Comparison of ENCODE assay signal across 1 cellular context in the genomic region with DNA sequence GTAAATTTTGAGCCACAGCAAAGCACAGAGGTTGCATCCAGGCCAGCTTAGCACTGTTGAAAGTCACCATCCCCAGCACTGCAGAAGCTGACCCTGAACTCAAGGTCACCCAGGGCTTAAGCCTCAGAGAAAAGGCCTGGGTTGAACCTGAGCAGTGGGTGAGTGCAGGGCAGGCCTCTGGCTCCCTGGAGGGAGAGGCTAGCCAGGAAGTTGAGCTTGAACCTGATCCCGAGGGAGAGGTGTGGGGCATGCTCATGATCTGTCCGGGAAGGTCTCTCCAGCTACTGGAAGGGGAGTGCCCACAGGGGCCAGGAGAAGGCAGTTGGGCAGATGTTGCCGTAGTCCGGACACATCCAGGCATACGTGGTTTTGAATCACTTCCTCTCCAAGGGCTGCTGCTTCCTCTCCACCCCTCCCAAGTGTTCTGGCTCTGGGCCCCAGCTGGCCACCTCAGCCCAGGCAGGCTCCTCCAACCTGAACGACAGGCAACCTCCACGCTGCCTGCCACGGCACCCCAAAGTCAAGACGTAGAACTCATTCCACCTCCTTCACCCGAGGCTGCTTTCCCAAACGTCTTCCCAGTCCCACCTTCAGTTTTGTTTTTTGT.
TF ChIP-seq lines count a peak whose summit lies in the region.

No MANE protein-coding gene starts in this region.

TF ChIP-seq in HepG2, 621 proteins besides CTCF, POLR2A, EP300 and RAD21 (continued from another document and continues in another):
- TF ChIP-seq, protein P1, sequence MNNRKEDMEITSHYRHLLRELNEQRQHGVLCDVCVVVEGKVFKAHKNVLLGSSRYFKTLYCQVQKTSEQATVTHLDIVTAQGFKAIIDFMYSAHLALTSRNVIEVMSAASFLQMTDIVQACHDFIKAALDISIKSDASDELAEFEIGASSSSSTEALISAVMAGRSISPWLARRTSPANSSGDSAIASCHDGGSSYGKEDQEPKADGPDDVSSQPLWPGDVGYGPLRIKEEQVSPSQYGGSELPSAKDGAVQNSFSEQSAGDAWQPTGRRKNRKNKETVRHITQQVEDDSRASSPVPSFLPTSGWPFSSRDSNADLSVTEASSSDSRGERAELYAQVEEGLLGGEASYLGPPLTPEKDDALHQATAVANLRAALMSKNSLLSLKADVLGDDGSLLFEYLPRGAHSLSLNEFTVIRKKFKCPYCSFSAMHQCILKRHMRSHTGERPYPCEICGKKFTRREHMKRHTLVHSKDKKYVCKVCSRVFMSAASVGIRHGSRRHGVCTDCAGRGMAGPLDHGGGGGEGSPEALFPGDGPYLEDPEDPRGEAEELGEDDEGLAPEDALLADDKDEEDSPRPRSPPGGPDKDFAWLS (CRISPR knock-in tag; IDR thresholded peaks at IDR 0.05; ENCODE audit: borderline replicate concordance), result peak; percentile 74; the same call in 1 of the 2 replicates
- TF ChIP-seq SMAD1 (CRISPR knock-in tag; IDR thresholded peaks at IDR 0.05; ENCODE audit: borderline replicate concordance, low read depth) (peak; percentile 59; the same call in 1 of the 2 replicates), NKX3-1 (CRISPR knock-in tag; IDR thresholded peaks at IDR 0.05) (0 out of 2 replicates have a peak, but pooled peaks have one; percentile 57), NCOA1 (CRISPR knock-in tag; IDR thresholded peaks at IDR 0.05) (no peak), RXRA (CRISPR knock-in tag; IDR thresholded peaks at IDR 0.05) (peak; percentile 100), ZNF558 (CRISPR knock-in tag; IDR thresholded peaks at IDR 0.05; ENCODE audit: borderline replicate concordance) (peak; percentile 76; the same call in 1 of the 2 replicates), HCFC1 (IDR thresholded peaks at IDR 0.05; ENCODE audit: low read depth, low read length) (no peak), STAG1 (CRISPR knock-in tag; IDR thresholded peaks at IDR 0.05) (peak; percentile 49; the same call in 1 of the 2 replicates), GZF1 (CRISPR knock-in tag; IDR thresholded peaks at IDR 0.05) (no peak), ZNF883 (CRISPR knock-in tag; IDR thresholded peaks at IDR 0.05; ENCODE audit: not compliant biosample characterization) (peak; percentile 89), RFX1 (IDR thresholded peaks at IDR 0.05) (no peak), ATAD3A (CRISPR knock-in tag; IDR thresholded peaks at IDR 0.05) (no peak), EZH2 (conservative IDR thresholded peaks at IDR 0.05; ENCODE audit: low read depth, low read length) (no peak), TEAD3 (CRISPR knock-in tag; optimal IDR thresholded peaks at IDR 0.05; ENCODE audit: borderline replicate concordance) (peak; percentile 87), KMT2A (CRISPR knock-in tag; IDR thresholded peaks at IDR 0.05) (peak; percentile 79; the same call in 1 of the 2 replicates), KAT7 (CRISPR knock-in tag; IDR thresholded peaks at IDR 0.05; ENCODE audit: borderline replicate concordance) (0 out of 2 replicates have a peak, but pooled peaks have one; percentile 46), NR2F6 (IDR thresholded peaks at IDR 0.05) (peak; percentile 94), NR2F6 (CRISPR knock-in tag; IDR thresholded peaks at IDR 0.05) (peak; percentile 98), SRY (CRISPR knock-in tag; IDR thresholded peaks at IDR 0.05) (0 out of 2 replicates have a peak, but pooled peaks have one; percentile 70), ISX (CRISPR knock-in tag; conservative IDR thresholded peaks at IDR 0.05) (0 out of 2 replicates have a peak, but pooled peaks have one; percentile 28), ZFX (CRISPR knock-in tag; IDR thresholded peaks at IDR 0.05; ENCODE audit: low read depth) (peak; percentile 95), MEF2D (CRISPR knock-in tag; IDR thresholded peaks at IDR 0.05) (peak; percentile 90), SIN3B (IDR thresholded peaks at IDR 0.05; ENCODE audit: low read length) (0 out of 2 replicates have a peak, but pooled peaks have one; percentile 36), HNRNPL (IDR thresholded peaks at IDR 0.05; ENCODE audit: low read depth, low read length) (peak; percentile 61; the same call in 1 of the 2 replicates), FOXJ3 (CRISPR knock-in tag; IDR thresholded peaks at IDR 0.05; ENCODE audit: borderline replicate concordance) (peak; percentile 75; the same call in 1 of the 2 replicates), MBNL3 (CRISPR knock-in tag; conservative IDR thresholded peaks at IDR 0.05) (no peak), MLLT10 (CRISPR knock-in tag; IDR thresholded peaks at IDR 0.05) (no peak), ZNF703 (CRISPR knock-in tag; IDR thresholded peaks at IDR 0.05; ENCODE audit: borderline replicate concordance) (no peak), RFXANK (CRISPR knock-in tag; IDR thresholded peaks at IDR 0.05) (peak; percentile 85; the same call in 1 of the 2 replicates), ZZZ3 (CRISPR knock-in tag; IDR thresholded peaks at IDR 0.05; ENCODE audit: borderline replicate concordance) (peak; percentile 55; the same call in 1 of the 2 replicates), MTA3 (CRISPR knock-in tag; IDR thresholded peaks at IDR 0.05) (no peak), SMYD3 (CRISPR knock-in tag; IDR thresholded peaks at IDR 0.05) (peak; percentile 92; the same call in 1 of the 2 replicates), ZNF260 (CRISPR knock-in tag; IDR thresholded peaks at IDR 0.05; ENCODE audit: borderline replicate concordance, low read depth) (no peak; the same call in 1 of the 2 replicates), ZNF136 (CRISPR knock-in tag; IDR thresholded peaks at IDR 0.05; ENCODE audit: low read depth) (peak; percentile 99), FOXK2 (IDR thresholded peaks at IDR 0.05) (no peak), ESRRA (CRISPR knock-in tag; IDR thresholded peaks at IDR 0.05; ENCODE audit: low read depth) (peak; percentile 99), FOXA1 (IDR thresholded peaks at IDR 0.05) (no peak), FOXA1 (CRISPR knock-in tag; IDR thresholded peaks at IDR 0.05) (peak; percentile 18), SOX5 (CRISPR knock-in tag; IDR thresholded peaks at IDR 0.05; ENCODE audit: borderline replicate concordance) (peak; percentile 81), TAF15 (IDR thresholded peaks at IDR 0.05; ENCODE audit: low read depth, low read length, poor library complexity, severe bottlenecking) (no peak), MATR3 (CRISPR knock-in tag; IDR thresholded peaks at IDR 0.05) (no peak)
- TF ChIP-seq, protein P2, sequence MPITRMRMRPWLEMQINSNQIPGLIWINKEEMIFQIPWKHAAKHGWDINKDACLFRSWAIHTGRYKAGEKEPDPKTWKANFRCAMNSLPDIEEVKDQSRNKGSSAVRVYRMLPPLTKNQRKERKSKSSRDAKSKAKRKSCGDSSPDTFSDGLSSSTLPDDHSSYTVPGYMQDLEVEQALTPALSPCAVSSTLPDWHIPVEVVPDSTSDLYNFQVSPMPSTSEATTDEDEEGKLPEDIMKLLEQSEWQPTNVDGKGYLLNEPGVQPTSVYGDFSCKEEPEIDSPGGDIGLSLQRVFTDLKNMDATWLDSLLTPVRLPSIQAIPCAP (CRISPR knock-in tag; IDR thresholded peaks at IDR 0.05; ENCODE audit: low read depth), result no peak
- TF ChIP-seq, protein P3, sequence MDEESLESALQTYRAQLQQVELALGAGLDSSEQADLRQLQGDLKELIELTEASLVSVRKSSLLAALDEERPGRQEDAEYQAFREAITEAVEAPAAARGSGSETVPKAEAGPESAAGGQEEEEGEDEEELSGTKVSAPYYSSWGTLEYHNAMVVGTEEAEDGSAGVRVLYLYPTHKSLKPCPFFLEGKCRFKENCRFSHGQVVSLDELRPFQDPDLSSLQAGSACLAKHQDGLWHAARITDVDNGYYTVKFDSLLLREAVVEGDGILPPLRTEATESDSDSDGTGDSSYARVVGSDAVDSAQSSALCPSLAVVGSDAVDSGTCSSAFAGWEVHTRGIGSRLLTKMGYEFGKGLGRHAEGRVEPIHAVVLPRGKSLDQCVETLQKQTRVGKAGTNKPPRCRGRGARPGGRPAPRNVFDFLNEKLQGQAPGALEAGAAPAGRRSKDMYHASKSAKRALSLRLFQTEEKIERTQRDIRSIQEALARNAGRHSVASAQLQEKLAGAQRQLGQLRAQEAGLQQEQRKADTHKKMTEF (CRISPR knock-in tag; IDR thresholded peaks at IDR 0.05), result peak; percentile 92
- TF ChIP-seq, protein P4, sequence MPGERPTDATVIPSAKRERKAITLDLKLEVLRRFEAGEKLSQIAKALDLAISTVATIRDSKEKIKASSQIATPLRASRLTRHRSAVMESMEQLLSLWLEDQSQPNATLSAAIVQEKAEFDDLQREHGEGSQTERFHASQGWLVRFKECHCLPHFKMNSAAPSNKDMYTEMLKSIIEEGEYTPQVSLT (CRISPR knock-in tag; IDR thresholded peaks at IDR 0.05; ENCODE audit: borderline replicate concordance, low read depth), result no peak
- TF ChIP-seq, protein P5, sequence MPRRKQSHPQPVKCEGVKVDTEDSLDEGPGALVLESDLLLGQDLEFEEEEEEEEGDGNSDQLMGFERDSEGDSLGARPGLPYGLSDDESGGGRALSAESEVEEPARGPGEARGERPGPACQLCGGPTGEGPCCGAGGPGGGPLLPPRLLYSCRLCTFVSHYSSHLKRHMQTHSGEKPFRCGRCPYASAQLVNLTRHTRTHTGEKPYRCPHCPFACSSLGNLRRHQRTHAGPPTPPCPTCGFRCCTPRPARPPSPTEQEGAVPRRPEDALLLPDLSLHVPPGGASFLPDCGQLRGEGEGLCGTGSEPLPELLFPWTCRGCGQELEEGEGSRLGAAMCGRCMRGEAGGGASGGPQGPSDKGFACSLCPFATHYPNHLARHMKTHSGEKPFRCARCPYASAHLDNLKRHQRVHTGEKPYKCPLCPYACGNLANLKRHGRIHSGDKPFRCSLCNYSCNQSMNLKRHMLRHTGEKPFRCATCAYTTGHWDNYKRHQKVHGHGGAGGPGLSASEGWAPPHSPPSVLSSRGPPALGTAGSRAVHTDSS (CRISPR knock-in tag; conservative IDR thresholded peaks at IDR 0.05), result no peak; the same call in 1 of the 2 replicates
- TF ChIP-seq, protein P6, sequence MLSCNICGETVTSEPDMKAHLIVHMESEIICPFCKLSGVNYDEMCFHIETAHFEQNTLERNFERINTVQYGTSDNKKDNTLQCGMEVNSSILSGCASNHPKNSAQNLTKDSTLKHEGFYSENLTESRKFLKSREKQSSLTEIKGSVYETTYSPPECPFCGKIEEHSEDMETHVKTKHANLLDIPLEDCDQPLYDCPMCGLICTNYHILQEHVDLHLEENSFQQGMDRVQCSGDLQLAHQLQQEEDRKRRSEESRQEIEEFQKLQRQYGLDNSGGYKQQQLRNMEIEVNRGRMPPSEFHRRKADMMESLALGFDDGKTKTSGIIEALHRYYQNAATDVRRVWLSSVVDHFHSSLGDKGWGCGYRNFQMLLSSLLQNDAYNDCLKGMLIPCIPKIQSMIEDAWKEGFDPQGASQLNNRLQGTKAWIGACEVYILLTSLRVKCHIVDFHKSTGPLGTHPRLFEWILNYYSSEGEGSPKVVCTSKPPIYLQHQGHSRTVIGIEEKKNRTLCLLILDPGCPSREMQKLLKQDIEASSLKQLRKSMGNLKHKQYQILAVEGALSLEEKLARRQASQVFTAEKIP (CRISPR knock-in tag; IDR thresholded peaks at IDR 0.05; ENCODE audit: borderline replicate concordance), result 0 out of 2 replicates have a peak, but pooled peaks have one; percentile 33
- TF ChIP-seq, protein P7, sequence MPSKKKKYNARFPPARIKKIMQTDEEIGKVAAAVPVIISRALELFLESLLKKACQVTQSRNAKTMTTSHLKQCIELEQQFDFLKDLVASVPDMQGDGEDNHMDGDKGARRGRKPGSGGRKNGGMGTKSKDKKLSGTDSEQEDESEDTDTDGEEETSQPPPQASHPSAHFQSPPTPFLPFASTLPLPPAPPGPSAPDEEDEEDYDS (CRISPR knock-in tag; IDR thresholded peaks at IDR 0.05), result peak; percentile 67; the same call in 1 of the 2 replicates
- TF ChIP-seq, protein P8, sequence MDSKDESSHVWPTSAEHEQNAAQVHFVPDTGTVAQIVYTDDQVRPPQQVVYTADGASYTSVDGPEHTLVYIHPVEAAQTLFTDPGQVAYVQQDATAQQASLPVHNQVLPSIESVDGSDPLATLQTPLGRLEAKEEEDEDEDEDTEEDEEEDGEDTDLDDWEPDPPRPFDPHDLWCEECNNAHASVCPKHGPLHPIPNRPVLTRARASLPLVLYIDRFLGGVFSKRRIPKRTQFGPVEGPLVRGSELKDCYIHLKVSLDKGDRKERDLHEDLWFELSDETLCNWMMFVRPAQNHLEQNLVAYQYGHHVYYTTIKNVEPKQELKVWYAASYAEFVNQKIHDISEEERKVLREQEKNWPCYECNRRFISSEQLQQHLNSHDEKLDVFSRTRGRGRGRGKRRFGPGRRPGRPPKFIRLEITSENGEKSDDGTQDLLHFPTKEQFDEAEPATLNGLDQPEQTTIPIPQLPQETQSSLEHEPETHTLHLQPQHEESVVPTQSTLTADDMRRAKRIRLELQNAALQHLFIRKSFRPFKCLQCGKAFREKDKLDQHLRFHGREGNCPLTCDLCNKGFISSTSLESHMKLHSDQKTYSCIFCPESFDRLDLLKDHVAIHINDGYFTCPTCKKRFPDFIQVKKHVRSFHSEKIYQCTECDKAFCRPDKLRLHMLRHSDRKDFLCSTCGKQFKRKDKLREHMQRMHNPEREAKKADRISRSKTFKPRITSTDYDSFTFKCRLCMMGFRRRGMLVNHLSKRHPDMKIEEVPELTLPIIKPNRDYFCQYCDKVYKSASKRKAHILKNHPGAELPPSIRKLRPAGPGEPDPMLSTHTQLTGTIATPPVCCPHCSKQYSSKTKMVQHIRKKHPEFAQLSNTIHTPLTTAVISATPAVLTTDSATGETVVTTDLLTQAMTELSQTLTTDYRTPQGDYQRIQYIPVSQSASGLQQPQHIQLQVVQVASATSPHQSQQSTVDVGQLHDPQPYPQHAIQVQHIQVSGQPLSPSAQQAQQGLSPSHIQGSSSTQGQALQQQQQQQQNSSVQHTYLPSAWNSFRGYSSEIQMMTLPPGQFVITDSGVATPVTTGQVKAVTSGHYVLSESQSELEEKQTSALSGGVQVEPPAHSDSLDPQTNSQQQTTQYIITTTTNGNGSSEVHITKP (CRISPR knock-in tag; IDR thresholded peaks at IDR 0.05; ENCODE audit: low read depth), result peak; percentile 89
- TF ChIP-seq, protein P9, sequence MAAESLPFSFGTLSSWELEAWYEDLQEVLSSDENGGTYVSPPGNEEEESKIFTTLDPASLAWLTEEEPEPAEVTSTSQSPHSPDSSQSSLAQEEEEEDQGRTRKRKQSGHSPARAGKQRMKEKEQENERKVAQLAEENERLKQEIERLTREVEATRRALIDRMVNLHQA (CRISPR knock-in tag; IDR thresholded peaks at IDR 0.05), result no peak
- TF ChIP-seq, protein P10, sequence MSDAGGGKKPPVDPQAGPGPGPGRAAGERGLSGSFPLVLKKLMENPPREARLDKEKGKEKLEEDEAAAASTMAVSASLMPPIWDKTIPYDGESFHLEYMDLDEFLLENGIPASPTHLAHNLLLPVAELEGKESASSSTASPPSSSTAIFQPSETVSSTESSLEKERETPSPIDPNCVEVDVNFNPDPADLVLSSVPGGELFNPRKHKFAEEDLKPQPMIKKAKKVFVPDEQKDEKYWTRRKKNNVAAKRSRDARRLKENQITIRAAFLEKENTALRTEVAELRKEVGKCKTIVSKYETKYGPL (CRISPR knock-in tag; IDR thresholded peaks at IDR 0.05), result no peak
- TF ChIP-seq, protein P11, sequence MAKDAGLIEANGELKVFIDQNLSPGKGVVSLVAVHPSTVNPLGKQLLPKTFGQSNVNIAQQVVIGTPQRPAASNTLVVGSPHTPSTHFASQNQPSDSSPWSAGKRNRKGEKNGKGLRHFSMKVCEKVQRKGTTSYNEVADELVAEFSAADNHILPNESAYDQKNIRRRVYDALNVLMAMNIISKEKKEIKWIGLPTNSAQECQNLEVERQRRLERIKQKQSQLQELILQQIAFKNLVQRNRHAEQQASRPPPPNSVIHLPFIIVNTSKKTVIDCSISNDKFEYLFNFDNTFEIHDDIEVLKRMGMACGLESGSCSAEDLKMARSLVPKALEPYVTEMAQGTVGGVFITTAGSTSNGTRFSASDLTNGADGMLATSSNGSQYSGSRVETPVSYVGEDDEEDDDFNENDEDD (CRISPR knock-in tag; IDR thresholded peaks at IDR 0.05; ENCODE audit: borderline replicate concordance), result peak; percentile 50; the same call in 1 of the 2 replicates
